Comparison of ENCODE assay signal across 1 cellular context in genomic region chr2:42927334-42928160, GRCh38.
TF ChIP-seq lines count a peak whose summit lies in the region.

No MANE protein-coding gene starts in this region.

TF ChIP-seq in K562, 482 proteins besides CTCF, POLR2A, EP300 and RAD21 (continued from another document and continues in another):
- TF ChIP-seq, protein P1, sequence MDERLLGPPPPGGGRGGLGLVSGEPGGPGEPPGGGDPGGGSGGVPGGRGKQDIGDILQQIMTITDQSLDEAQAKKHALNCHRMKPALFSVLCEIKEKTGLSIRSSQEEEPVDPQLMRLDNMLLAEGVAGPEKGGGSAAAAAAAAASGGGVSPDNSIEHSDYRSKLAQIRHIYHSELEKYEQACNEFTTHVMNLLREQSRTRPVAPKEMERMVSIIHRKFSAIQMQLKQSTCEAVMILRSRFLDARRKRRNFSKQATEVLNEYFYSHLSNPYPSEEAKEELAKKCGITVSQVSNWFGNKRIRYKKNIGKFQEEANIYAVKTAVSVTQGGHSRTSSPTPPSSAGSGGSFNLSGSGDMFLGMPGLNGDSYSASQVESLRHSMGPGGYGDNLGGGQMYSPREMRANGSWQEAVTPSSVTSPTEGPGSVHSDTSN (CRISPR knock-in tag; IDR thresholded peaks at IDR 0.05; ENCODE audit: low read depth), result no peak
- TF ChIP-seq, protein P1 (tag; conservative IDR thresholded peaks at IDR 0.05; ENCODE audit: low read depth), result peak; percentile 90
- TF ChIP-seq LEF1 (IDR thresholded peaks at IDR 0.05), result peak; percentile 83
- TF ChIP-seq MBD1 (CRISPR knock-in tag; IDR thresholded peaks at IDR 0.05), result no peak
- no peak for TF ChIP-seq SIRT6 (IDR thresholded peaks at IDR 0.05; ENCODE audit: low read depth, low read length)
- TF ChIP-seq TFAM (CRISPR knock-in tag; conservative IDR thresholded peaks at IDR 0.05), result no peak
- TF ChIP-seq ELF2 (CRISPR knock-in tag; IDR thresholded peaks at IDR 0.05), result no peak
- no peak for TF ChIP-seq TSC22D4 (tag; IDR thresholded peaks at IDR 0.05)
- no peak for TF ChIP-seq SNIP1 (IDR thresholded peaks at IDR 0.05; ENCODE audit: low read depth)
- TF ChIP-seq ZNF75A (CRISPR knock-in tag; IDR thresholded peaks at IDR 0.05), result 0 out of 2 replicates have a peak, but pooled peaks have one; percentile 60
- peak; percentile 93 for TF ChIP-seq SMAD4 (CRISPR knock-in tag; conservative IDR thresholded peaks at IDR 0.05)
- no peak for TF ChIP-seq ZZZ3 (IDR thresholded peaks at IDR 0.05)
- TF ChIP-seq TCF3 (CRISPR knock-in tag; IDR thresholded peaks at IDR 0.05), result peak; percentile 66; the same call in 1 of the 2 replicates
- TF ChIP-seq SAFB (IDR thresholded peaks at IDR 0.05; ENCODE audit: borderline replicate concordance, low read depth, low read length), result no peak
- no peak for TF ChIP-seq DNMT1 (IDR thresholded peaks at IDR 0.05)
- TF ChIP-seq PTTG1 (tag; IDR thresholded peaks at IDR 0.05; ENCODE audit: low read depth), result peak; percentile 51; the same call in 1 of the 2 replicates
- TF ChIP-seq GTF2B (IDR thresholded peaks at IDR 0.05; ENCODE audit: extremely low read depth, insufficient read length), result no peak
- TF ChIP-seq MLX (CRISPR knock-in tag; conservative IDR thresholded peaks at IDR 0.05), result no peak; a peak in 1 of 4 replicates
- TF ChIP-seq CHD1 (IDR thresholded peaks at IDR 0.05; ENCODE audit: low read length), result no peak
- no peak for TF ChIP-seq ADNP (tag; IDR thresholded peaks at IDR 0.05)
- no peak for TF ChIP-seq ZNF282 (CRISPR knock-in tag; IDR thresholded peaks at IDR 0.05)
- no peak for TF ChIP-seq SMAD2 (IDR thresholded peaks at IDR 0.05; ENCODE audit: low read depth, low read length)
- no peak; a peak in 1 of 4 replicates for TF ChIP-seq SRF (CRISPR knock-in tag; IDR thresholded peaks at IDR 0.05)
- TF ChIP-seq ZNF586 (CRISPR knock-in tag; conservative IDR thresholded peaks at IDR 0.05), result peak; percentile 77; the same call in 1 of the 2 replicates
- TF ChIP-seq ZNF584 (CRISPR knock-in tag; IDR thresholded peaks at IDR 0.05; ENCODE audit: low read depth), result peak; percentile 72; the same call in 1 of the 2 replicates
- no peak for TF ChIP-seq U2AF1 (optimal IDR thresholded peaks at IDR 0.05; ENCODE audit: low read depth, low read length)
- TF ChIP-seq DMBX1 (CRISPR knock-in tag; IDR thresholded peaks at IDR 0.05; ENCODE audit: borderline replicate concordance), result peak; percentile 90
- 0 out of 2 replicates have a peak, but pooled peaks have one; percentile 24 for TF ChIP-seq CHD2 (IDR thresholded peaks at IDR 0.05; ENCODE audit: low read depth, low read length)
- no peak for TF ChIP-seq PRPF4 (IDR thresholded peaks at IDR 0.05; ENCODE audit: insufficient read depth, low read depth, low read length, poor library complexity, severe bottlenecking)
- peak; percentile 64; the same call in 1 of the 2 replicates for TF ChIP-seq ZKSCAN8 (CRISPR knock-in tag; IDR thresholded peaks at IDR 0.05)
- TF ChIP-seq CBX5 (IDR thresholded peaks at IDR 0.05; ENCODE audit: borderline replicate concordance, low read depth), result 0 out of 2 replicates have a peak, but pooled peaks have one; percentile 8
- TF ChIP-seq ZNF695 (CRISPR knock-in tag; IDR thresholded peaks at IDR 0.05), result peak; percentile 79; the same call in 1 of the 2 replicates
- TF ChIP-seq, protein P2, sequence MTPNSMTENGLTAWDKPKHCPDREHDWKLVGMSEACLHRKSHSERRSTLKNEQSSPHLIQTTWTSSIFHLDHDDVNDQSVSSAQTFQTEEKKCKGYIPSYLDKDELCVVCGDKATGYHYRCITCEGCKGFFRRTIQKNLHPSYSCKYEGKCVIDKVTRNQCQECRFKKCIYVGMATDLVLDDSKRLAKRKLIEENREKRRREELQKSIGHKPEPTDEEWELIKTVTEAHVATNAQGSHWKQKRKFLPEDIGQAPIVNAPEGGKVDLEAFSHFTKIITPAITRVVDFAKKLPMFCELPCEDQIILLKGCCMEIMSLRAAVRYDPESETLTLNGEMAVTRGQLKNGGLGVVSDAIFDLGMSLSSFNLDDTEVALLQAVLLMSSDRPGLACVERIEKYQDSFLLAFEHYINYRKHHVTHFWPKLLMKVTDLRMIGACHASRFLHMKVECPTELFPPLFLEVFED (CRISPR knock-in tag; conservative IDR thresholded peaks at IDR 0.05), result no peak
- TF ChIP-seq KDM4B (IDR thresholded peaks at IDR 0.05; ENCODE audit: borderline replicate concordance in 2 of 2, low read depth in 1 of 2), result peak in 1 of 2 experiments; percentile 95; a peak in 1 of 4 replicates
- peak; percentile 74 for TF ChIP-seq NFXL1 (CRISPR knock-in tag; IDR thresholded peaks at IDR 0.05)
- no peak for TF ChIP-seq ZBTB8A (IDR thresholded peaks at IDR 0.05; ENCODE audit: partially characterized antibody)
- no peak for TF ChIP-seq PHB (CRISPR knock-in tag; IDR thresholded peaks at IDR 0.05)
- peak in 1 of 2 experiments; percentile 68; a peak in 2 of 4 replicates for TF ChIP-seq TBL1XR1 (IDR thresholded peaks at IDR 0.05; ENCODE audit: low read length in 2 of 2)
- TF ChIP-seq SRSF9 (IDR thresholded peaks at IDR 0.05; ENCODE audit: borderline replicate concordance, low read depth, low read length), result no peak
- no peak for TF ChIP-seq HNRNPH1 (optimal IDR thresholded peaks at IDR 0.05; ENCODE audit: low read depth, low read length)
- TF ChIP-seq, protein P3, sequence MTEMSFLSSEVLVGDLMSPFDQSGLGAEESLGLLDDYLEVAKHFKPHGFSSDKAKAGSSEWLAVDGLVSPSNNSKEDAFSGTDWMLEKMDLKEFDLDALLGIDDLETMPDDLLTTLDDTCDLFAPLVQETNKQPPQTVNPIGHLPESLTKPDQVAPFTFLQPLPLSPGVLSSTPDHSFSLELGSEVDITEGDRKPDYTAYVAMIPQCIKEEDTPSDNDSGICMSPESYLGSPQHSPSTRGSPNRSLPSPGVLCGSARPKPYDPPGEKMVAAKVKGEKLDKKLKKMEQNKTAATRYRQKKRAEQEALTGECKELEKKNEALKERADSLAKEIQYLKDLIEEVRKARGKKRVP (CRISPR knock-in tag; IDR thresholded peaks at IDR 0.05), result peak; percentile 77
- no peak for TF ChIP-seq ZNF398 (CRISPR knock-in tag; IDR thresholded peaks at IDR 0.05)
- TF ChIP-seq HEY1 (CRISPR knock-in tag; IDR thresholded peaks at IDR 0.05; ENCODE audit: borderline replicate concordance), result peak; percentile 65; the same call in 1 of the 2 replicates
- peak; percentile 70 for TF ChIP-seq DPF2 (IDR thresholded peaks at IDR 0.05)
- TF ChIP-seq PHTF2 (CRISPR knock-in tag; IDR thresholded peaks at IDR 0.05), result no peak
- TF ChIP-seq USF2 (CRISPR knock-in tag; IDR thresholded peaks at IDR 0.05), result no peak
- no peak for TF ChIP-seq ILF3 (IDR thresholded peaks at IDR 0.05; ENCODE audit: borderline replicate concordance)
- no peak for TF ChIP-seq POLR2AphosphoS2 (IDR thresholded peaks at IDR 0.05; ENCODE audit: low read length)
- no peak for TF ChIP-seq MAFK (IDR thresholded peaks at IDR 0.05; ENCODE audit: low read length)
- TF ChIP-seq MYBL2 (IDR thresholded peaks at IDR 0.05; ENCODE audit: low read depth), result peak; percentile 63
- no peak for TF ChIP-seq MYBL2 (CRISPR knock-in tag; IDR thresholded peaks at IDR 0.05; ENCODE audit: borderline replicate concordance)
- TF ChIP-seq GTF3C2 (IDR thresholded peaks at IDR 0.05; ENCODE audit: borderline replicate concordance, extremely low read depth, insufficient read length), result no peak
- TF ChIP-seq MAX (CRISPR knock-in tag; IDR thresholded peaks at IDR 0.05), result no peak
- TF ChIP-seq, protein P4, sequence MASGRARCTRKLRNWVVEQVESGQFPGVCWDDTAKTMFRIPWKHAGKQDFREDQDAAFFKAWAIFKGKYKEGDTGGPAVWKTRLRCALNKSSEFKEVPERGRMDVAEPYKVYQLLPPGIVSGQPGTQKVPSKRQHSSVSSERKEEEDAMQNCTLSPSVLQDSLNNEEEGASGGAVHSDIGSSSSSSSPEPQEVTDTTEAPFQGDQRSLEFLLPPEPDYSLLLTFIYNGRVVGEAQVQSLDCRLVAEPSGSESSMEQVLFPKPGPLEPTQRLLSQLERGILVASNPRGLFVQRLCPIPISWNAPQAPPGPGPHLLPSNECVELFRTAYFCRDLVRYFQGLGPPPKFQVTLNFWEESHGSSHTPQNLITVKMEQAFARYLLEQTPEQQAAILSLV (tag; IDR thresholded peaks at IDR 0.05), result peak; percentile 85
- 0 out of 2 replicates have a peak, but pooled peaks have one; percentile 33 for TF ChIP-seq ETV5 (CRISPR knock-in tag; IDR thresholded peaks at IDR 0.05; ENCODE audit: low read depth)
